ENCODE assay signal across 13 cellular contexts in genomic region chr7:30799976-30800661, GRCh38. TPM values are rescaled to one million over a fixed set of nuclear protein-coding genes. Genes with fewer than 3 reads are reported as not detected.
DNase-seq lines count a peak whose midpoint lies in the region; ATAC-seq, FAIRE-seq and TF ChIP-seq lines count a peak whose summit lies in the region.
"Had no signal": no experiment of that assay in that cellular context is flagged by ENCODE, and none has a peak within 500 bp of the region (broad histone marks: within the 10 kb centered on the region; RNA-seq: fewer than 3 reads in every experiment).

No MANE protein-coding gene starts in this region.

- no peak for DNase-seq in stimulated activated naive CD8-positive, alpha-beta T cell treated with anti-CD3 and anti-CD28 coated beads, Interleukin-15, Interleukin-2, amounts not matched to agents 100 U/mL and 50 U/mL, for 24 hours
- DNase-seq in stimulated activated naive CD8-positive, alpha-beta T cell treated with anti-CD3 and anti-CD28 coated beads, Interleukin-15, amount 100 ng/mL, for 72 hours = no peak
- DNase-seq in PC-9 (no peak), keratinocyte (ENCODE audit: low read depth, low spot score) (no peak), SHP77 (lab: John Stamatoyannopoulos, UW) (no peak), NCI-H2196 (lab: John Stamatoyannopoulos, UW; ENCODE audit: unreplicated experiment) (no peak), LoVo (ENCODE audit: low spot score) (no peak)
- DNase-seq in NK-92 treated with Interleukin-12 subunit alpha and Interleukin-12 subunit beta, amount 100 ng/mL, for 24 hours (lab: John Stamatoyannopoulos, UW) = no peak
- DNase-seq: stimulated activated CD4-positive, alpha-beta T cell treated with anti-CD3 and anti-CD28 coated beads, Interleukin-12 subunit alpha, Interleukin-12 subunit beta, amount 100 ng/mL, for 4 hours had no signal

- no peak for TF ChIP-seq CTCF in PC-9 (conservative IDR thresholded peaks at IDR 0.05)
- no peak for TF ChIP-seq CTCF in keratinocyte (optimal IDR thresholded peaks at IDR 0.05 in 1 of 3, IDR thresholded peaks at IDR 0.05 in 1 of 3, conservative IDR thresholded peaks at IDR 0.05 in 1 of 3; ENCODE audit: extremely low read depth in 1 of 3, insufficient read depth in 2 of 3, low read length in 3 of 3)

- H3K79me2 ChIP-seq in PC-9 (ENCODE audit: low read depth) (no peaks in the 10 kb centered on the region), keratinocyte (ENCODE audit: control insufficient read depth, insufficient read depth, low read length) (no peaks in the 10 kb centered on the region)

- H3K27ac ChIP-seq in PC-9 (peak overlapping the region; percentile 4; the same call in 1 of the 2 replicates), keratinocyte (ENCODE audit: control insufficient read depth, insufficient read depth, low read length) (peak overlapping the region; percentile 78)
- H3K27ac ChIP-seq: body of pancreas had no signal

- no peaks in the 10 kb centered on the region for H3K9me1 ChIP-seq in keratinocyte (ENCODE audit: control insufficient read depth, extremely low read depth, insufficient read depth, low read length)

- peaks cover 20% of the 10 kb centered on the region for H3K4me1 Mint-ChIP-seq in stimulated activated naive CD8-positive, alpha-beta T cell treated with anti-CD3 and anti-CD28 coated beads, Interleukin-15, amount 100 ng/mL, for 72 hours

- H2AFZ ChIP-seq in PC-9 = no peak overlapping the region
- no peak overlapping the region for H2AFZ ChIP-seq in keratinocyte (ENCODE audit: control insufficient read depth, low read length)

- POLR2A ChIA-PET in PC-9 (lab: Charles Lee; ENCODE audit: unreplicated experiment) = no interaction called here

- H3K9me3 Mint-ChIP-seq in stimulated activated naive CD8-positive, alpha-beta T cell treated with anti-CD3 and anti-CD28 coated beads, Interleukin-15, amount 100 ng/mL, for 72 hours = no peaks in the 10 kb centered on the region
- H3K9me3 Mint-ChIP-seq: activated T-helper 2 cell treated with anti-CD3 and anti-CD28 coated beads, Interferon-gamma antibody, Interleukin-2, Interleukin-4, amounts not matched to agents 10 μg/mL and 5 μg/mL and 100 μg/mL, durations not matched to agents 14 hours and 24 hours and 36 hours; T-helper 1 cell treated with Interleukin-12 subunit alpha and Interleukin-12 subunit beta and Interleukin-4 antibody, amounts not matched to agents 30 μg/mL and 1 μg/mL, for 36 hours had no signal

- peaks cover 33% of the 10 kb centered on the region for H3F3A ChIP-seq in PC-9 (ENCODE audit: insufficient read depth, low read depth)

- dilution Hi-C loops in keratinocyte (cut with MboI; ENCODE audit: extremely low pct_ligation_motif_present, low sequenced_read_pairs) = loop anchor here (25.0 kb wide), 1 partner anchor 312 kb away; no protein-coding TSS in a partner anchor

- CTCF ChIA-PET in PC-9 (lab: Charles Lee) = interaction anchor here (1.4 kb wide), 1 partner anchor 183 kb away, joined by 7 read pairs; no protein-coding TSS in a partner anchor

- intact Hi-C loops in PC-9 (cut with micrococcal nuclease; ENCODE audit: unreplicated experiment) = loop anchor here (1.0 to 5.0 kb wide), 4 partner anchors 57 to 937 kb away; no protein-coding TSS in a partner anchor

- no peak overlapping the region for H3K27ac Mint-ChIP-seq in stimulated activated naive CD8-positive, alpha-beta T cell treated with anti-CD3 and anti-CD28 coated beads, Interleukin-15, amount 100 ng/mL, for 72 hours
- H3K27ac Mint-ChIP-seq: activated T-helper 2 cell treated with anti-CD3 and anti-CD28 coated beads, Interferon-gamma antibody, Interleukin-2, Interleukin-4, amounts not matched to agents 10 μg/mL and 5 μg/mL and 100 μg/mL, durations not matched to agents 14 hours and 24 hours and 36 hours had no signal

- no peaks in the 10 kb centered on the region for H3K9me2 ChIP-seq in PC-9 (ENCODE audit: insufficient read depth)

- H3K4me2 ChIP-seq in PC-9 (peak overlapping the region; percentile 37; the same call in 1 of the 2 replicates), keratinocyte (ENCODE audit: control insufficient read depth, extremely low read depth, insufficient read depth, low read depth, low read length) (peak overlapping the region; percentile 72)

- H3K4me3 ChIP-seq in PC-9 = no peak overlapping the region
- H3K4me3 ChIP-seq in keratinocyte (ENCODE audit: control insufficient read depth in 2 of 3, extremely low read depth in 1 of 3, insufficient read depth in 2 of 3, low read depth in 1 of 3, low read length in 3 of 3) = no peak overlapping the region
- H3K4me3 ChIP-seq: body of pancreas had no signal

- H3K4me1 ChIP-seq in PC-9 (replicated peaks; ENCODE audit: insufficient read depth) (peaks cover 63% of the 10 kb centered on the region), keratinocyte (ENCODE audit: control insufficient read depth, extremely low read depth, insufficient read depth, low read length) (peaks cover 74% of the 10 kb centered on the region)

- H3K9ac ChIP-seq in keratinocyte (ENCODE audit: control insufficient read depth, extremely low read depth, insufficient read depth, low read length) = no peak overlapping the region

- no peaks in the 10 kb centered on the region for H3K36me3 ChIP-seq in PC-9 (ENCODE audit: low read depth)
- no peaks in the 10 kb centered on the region for H3K36me3 ChIP-seq in keratinocyte (ENCODE audit: control insufficient read depth in 2 of 2, extremely low read depth in 1 of 2, insufficient read depth in 2 of 2, low read length in 2 of 2)

- peaks cover 3% of the 10 kb centered on the region; the same call in 1 of the 2 replicates for H4K20me1 ChIP-seq in PC-9 (ENCODE audit: insufficient read depth)
- no peaks in the 10 kb centered on the region for H4K20me1 ChIP-seq in keratinocyte (ENCODE audit: control insufficient read depth, extremely low read depth, insufficient read depth, low read length)

- FAIRE-seq in keratinocyte (lab: Jason Lieb, UNC) = no peak

- no peaks in the 10 kb centered on the region for H3K27me3 ChIP-seq in PC-9 (ENCODE audit: insufficient read depth, low read depth)
- H3K27me3 ChIP-seq in keratinocyte (ENCODE audit: control insufficient read depth, extremely low read depth, insufficient read depth, low read length) = no peaks in the 10 kb centered on the region
- H3K27me3 ChIP-seq: body of pancreas had no signal

- ATAC-seq in stimulated activated naive CD8-positive, alpha-beta T cell treated with anti-CD3 and anti-CD28 coated beads, Interleukin-15, Interleukin-2, amounts not matched to agents 100 U/mL and 50 U/mL, for 24 hours = peak; percentile 37
- no peak for ATAC-seq in stimulated activated naive CD8-positive, alpha-beta T cell treated with anti-CD3 and anti-CD28 coated beads, Interleukin-15, amount 100 ng/mL, for 72 hours

- H3K9me3 ChIP-seq in PC-9 (ENCODE audit: insufficient read depth, low read depth) (no peaks in the 10 kb centered on the region), keratinocyte (ENCODE audit: control insufficient read depth, low read depth, low read length) (no peaks in the 10 kb centered on the region)
- H3K9me3 ChIP-seq: body of pancreas had no signal

- no peaks in the 10 kb centered on the region for H3K27me3 Mint-ChIP-seq in stimulated activated naive CD8-positive, alpha-beta T cell treated with anti-CD3 and anti-CD28 coated beads, Interleukin-15, amount 100 ng/mL, for 72 hours

- no peak overlapping the region for H3K4me3 Mint-ChIP-seq in stimulated activated naive CD8-positive, alpha-beta T cell treated with anti-CD3 and anti-CD28 coated beads, Interleukin-15, amount 100 ng/mL, for 72 hours
- H3K4me3 Mint-ChIP-seq: T-helper 1 cell treated with Interleukin-12 subunit alpha and Interleukin-12 subunit beta and Interleukin-4 antibody, amounts not matched to agents 30 μg/mL and 1 μg/mL, for 36 hours had no signal

- no TSS peak for BruUV-seq in PC-9 (replicated peaks; lab: Mats Ljungman, UMichigan)

RNA-seq across cellular contexts. Expression of gene MINDY4, which starts 28.9 kb away (rescaled TPM):
- 11.5 and 14.8 TPM in 2 replicates for total RNA-seq in PC-9 (2021)
- 1.5 to 1.8 TPM (median 1.7 TPM) in 3 replicates for polyA plus RNA-seq in keratinocyte
- polyA plus RNA-seq in keratinocyte (2011; ENCODE audit: low read depth) = 0.26 TPM
- 1.3 and 1.4 TPM in 2 replicates for polyA plus RNA-seq in keratinocyte (2011; cell fraction: cytosol; rRNA removed)
- polyA plus RNA-seq in keratinocyte (2011; cell fraction: nucleus; rRNA removed) = 3.1 and 3.5 TPM in 2 replicates
- 0.63 and 2.7 TPM in 2 replicates for polyA plus RNA-seq in keratinocyte (2012; ENCODE audit: low replicate concordance)
- polyA minus RNA-seq in keratinocyte = 1.5 to 3.9 TPM (median 3.5 TPM) in 3 replicates
- polyA minus RNA-seq in keratinocyte (2011; cell fraction: cytosol; rRNA and poly(A)+ RNA removed) = 1.2 TPM
- 3.0 and 3.8 TPM in 2 replicates for polyA minus RNA-seq in keratinocyte (2011; cell fraction: nucleus; rRNA and poly(A)+ RNA removed)
- total RNA-seq: HepG2 had no signal
- polyA plus RNA-seq: HepG2 had no signal

RNA-seq across cellular contexts. Expression of gene INMT, which starts 48.2 kb away (rescaled TPM):
- not detected in 2 replicates for total RNA-seq in PC-9 (2021)
- not detected in 3 replicates for polyA plus RNA-seq in keratinocyte
- polyA plus RNA-seq in keratinocyte (2011; ENCODE audit: low read depth) = not detected
- polyA plus RNA-seq in keratinocyte (2011; cell fraction: cytosol; rRNA removed) = not detected in 2 replicates
- not detected in 2 replicates for polyA plus RNA-seq in keratinocyte (2011; cell fraction: nucleus; rRNA removed)
- polyA plus RNA-seq in keratinocyte (2012; ENCODE audit: low replicate concordance) = not detected in 2 replicates
- polyA minus RNA-seq in keratinocyte = not detected in 3 replicates
- not detected for polyA minus RNA-seq in keratinocyte (2011; cell fraction: cytosol; rRNA and poly(A)+ RNA removed)
- polyA minus RNA-seq in keratinocyte (2011; cell fraction: nucleus; rRNA and poly(A)+ RNA removed) = not detected in 2 replicates
- total RNA-seq: activated T-helper 2 cell treated with anti-CD3 and anti-CD28 coated beads, Interferon-gamma antibody, Interleukin-2, Interleukin-4, amounts not matched to agents 10 μg/mL and 5 μg/mL and 100 μg/mL, durations not matched to agents 14 hours and 24 hours and 36 hours; HepG2 had no signal
- polyA plus RNA-seq: HepG2 had no signal
